In the genomic region with DNA sequence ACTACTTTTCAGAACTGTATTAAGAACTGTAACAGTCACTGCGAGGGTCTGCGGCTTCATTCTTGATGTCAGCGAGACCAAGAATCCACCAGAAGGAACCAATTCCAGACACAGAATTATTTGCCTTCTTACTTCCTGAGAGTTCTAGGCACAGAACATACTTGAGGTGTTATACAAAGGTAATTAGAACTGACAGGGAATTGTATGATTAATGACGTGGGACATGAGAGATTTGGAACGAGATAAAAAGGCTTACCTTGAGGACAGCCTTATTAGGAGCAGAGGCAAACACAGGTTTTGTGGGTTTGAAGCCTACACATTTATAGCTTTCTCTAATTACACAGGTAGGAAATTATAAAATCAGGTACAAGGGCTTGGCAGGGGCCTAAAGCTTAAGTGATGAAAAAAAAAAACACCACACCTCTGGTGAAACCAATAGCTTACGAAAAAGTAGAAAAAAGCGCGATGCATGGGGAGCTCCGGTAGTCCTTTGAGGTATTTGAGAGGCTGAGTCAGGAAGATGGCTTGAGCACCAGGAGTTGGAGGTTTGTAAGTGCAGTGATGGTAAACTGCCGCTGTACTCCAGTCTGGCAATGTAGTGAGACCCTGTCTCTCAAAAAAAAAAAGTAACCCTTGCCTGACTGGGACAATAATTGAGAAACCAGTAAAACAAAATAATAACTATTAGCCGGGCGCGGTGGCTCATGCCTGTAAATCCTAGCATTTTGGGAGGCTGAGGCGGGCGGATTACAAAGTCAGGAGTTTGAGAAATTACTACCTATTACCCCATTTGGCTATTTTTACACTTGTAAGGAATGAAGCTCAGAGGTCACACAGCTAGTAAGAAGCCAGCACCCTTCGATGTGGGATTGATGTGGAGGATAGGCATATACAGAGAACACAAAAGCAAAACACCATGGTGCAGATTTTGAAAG, we compare ENCODE assay signal across 9 cellular contexts. TPM values are rescaled to one million over a fixed set of nuclear protein-coding genes. Genes with fewer than 3 reads are reported as not detected.
A peak's percentile ranks its signal among the peaks of the same experiment; 100 is the strongest.
DNase-seq lines count a peak whose midpoint lies in the region; TF ChIP-seq lines count a peak whose summit lies in the region.
"Had no signal": no experiment of that assay in that cellular context is flagged by ENCODE, and none has a peak within 500 bp of the region (broad histone marks: within the 10 kb centered on the region; RNA-seq: fewer than 3 reads in every experiment).

No MANE protein-coding gene starts in this region.

- H3K9me3 ChIP-seq in KOPT-K1 (ENCODE audit: insufficient read depth, low read length, poor library complexity, severe bottlenecking) (no peaks in the 10 kb centered on the region), liver (ENCODE audit: control insufficient read depth in 4 of 4, low read length in 3 of 4) (peaks cover 0 to under 1% (median 0%) of the 10 kb centered on the region in 4 donors), transverse colon (no peaks in the 10 kb centered on the region)
- H3K9me3 ChIP-seq: neutrophil had no signal

- TF ChIP-seq CTCF in CD14-positive monocyte (IDR thresholded peaks at IDR 0.05) (no peak), liver (IDR thresholded peaks at IDR 0.05; ENCODE audit: low read depth, low read length, missing input control) (no peak), transverse colon (IDR thresholded peaks at IDR 0.05) (no peak)

- H3K4me3 ChIP-seq in liver (ENCODE audit: low read depth in 1 of 3, low read length in 3 of 3) (peak overlapping the region; percentile 37 to 65 (median 43)), transverse colon (peak overlapping the region; percentile 62 to 83 (median 67))

- 43% methylated on average over 16 of the region's 16 CpGs for WGBS in liver
- 45 to 62% methylated on average over 14 to 16 of the region's 16 CpGs for WGBS in transverse colon (ENCODE audit: low coverage in 1 of 2), 2 donors

- peak overlapping the region; percentile 92 to 95 for H3K4me3 Mint-ChIP-seq in CD14-positive monocyte

- peaks cover 2 to 6% (median 4%) of the 10 kb centered on the region in 7 donors for H3K9me3 Mint-ChIP-seq in CD14-positive monocyte

- DNase-seq in CD14-positive monocyte (ENCODE audit: low spot score) (no peak), amniotic epithelial cell (ENCODE audit: low read depth) (peak; percentile 59), transverse colon (no peak), NOMO-1 (lab: John Stamatoyannopoulos, UW; ENCODE audit: unreplicated experiment in 2 of 2) (no peak), dedifferentiated amniotic fluid mesenchymal stem cell (ENCODE audit: extremely low spot score) (no peak), NOMO-1 treated with dmso at 0.1 percent for 144 hours (lab: John Stamatoyannopoulos, UW; ENCODE audit: unreplicated experiment) (no peak)

- H3K4me1 ChIP-seq in liver (ENCODE audit: control insufficient read depth in 4 of 4, insufficient read depth in 4 of 4, low read length in 3 of 4) (peaks cover 2 to 26% (median 6%) of the 10 kb centered on the region in 4 donors), transverse colon (peaks cover 9 to 28% (median 20%) of the 10 kb centered on the region in 4 donors)

- in situ Hi-C loops in transverse colon (cut with MboI; ENCODE audit: low pct_ligation_motif_present in 1 of 4, low pct_unique_long_range_greater_than_20kb in 1 of 4, low sequenced_read_pairs in 3 of 4): no loop called here

- H3K27ac ChIP-seq in KOPT-K1 (ENCODE audit: low read depth, low read length, poor library complexity, severe bottlenecking) (peak overlapping the region; percentile 74), liver (ENCODE audit: low read depth in 1 of 2, low read length in 2 of 2) (peak overlapping the region; percentile 89 to 98), transverse colon (peak overlapping the region; percentile 90 to 95 (median 93))
- H3K27ac ChIP-seq: neutrophil had no signal

- H3K9ac ChIP-seq in liver (ENCODE audit: low read depth in 1 of 2, low read length in 2 of 2): peak overlapping the region; percentile 87 to 92

- no peak for TF ChIP-seq EP300 in transverse colon (IDR thresholded peaks at IDR 0.05; ENCODE audit: low read depth)

- no peaks in the 10 kb centered on the region for H3K27me3 ChIP-seq in liver (ENCODE audit: control insufficient read depth in 4 of 4, insufficient read depth in 4 of 4, low read length in 3 of 4)
- H3K27me3 ChIP-seq in transverse colon: no peaks in the 10 kb centered on the region
- H3K27me3 ChIP-seq: neutrophil had no signal

- H3K27ac Mint-ChIP-seq in CD14-positive monocyte: peak overlapping the region in 1 of 7 donors; percentile 86

- no peaks in the 10 kb centered on the region for H3K36me3 ChIP-seq in KOPT-K1 (ENCODE audit: insufficient read depth, low read length)
- H3K36me3 ChIP-seq in liver (ENCODE audit: control insufficient read depth in 4 of 4, insufficient read depth in 3 of 4, low read depth in 1 of 4, low read length in 3 of 4): peaks cover 0 to 5% (median 0%) of the 10 kb centered on the region in 4 donors
- H3K36me3 ChIP-seq in transverse colon: no peaks in the 10 kb centered on the region
- H3K36me3 ChIP-seq: neutrophil had no signal

- peaks cover under 1 to 6% of the 10 kb centered on the region in 2 donors for H3K36me3 Mint-ChIP-seq in CD14-positive monocyte

- intact Hi-C loops in CD14-positive monocyte (cut with micrococcal nuclease): no loop called here
- intact Hi-C loops in transverse colon (cut with DNase I; ENCODE audit: low total_unique reads): loop anchor here (10.0 kb wide), 1 partner anchor 53 kb away; no protein-coding TSS in a partner anchor

- H3K4me1 Mint-ChIP-seq in CD14-positive monocyte: peaks cover 22% of the 10 kb centered on the region

- no peak for TF ChIP-seq RAD21 in liver (IDR thresholded peaks at IDR 0.05)

- TF ChIP-seq POLR2A in transverse colon (IDR thresholded peaks at IDR 0.05): no peak

- peaks cover 4 to 6% (median 4%) of the 10 kb centered on the region in 3 donors for H3K27me3 Mint-ChIP-seq in CD14-positive monocyte (ENCODE audit: low read depth in 3 of 3)

TF ChIP-seq in liver, 16 proteins besides CTCF, POLR2A, EP300 and RAD21:
- no peak for TF ChIP-seq JUND (IDR thresholded peaks at IDR 0.05)
- TF ChIP-seq TAF1 (conservative IDR thresholded peaks at IDR 0.05): no peak

RNA-seq across cellular contexts. Expression of gene ACOT2, which starts 0.8 kb away (rescaled TPM):
- polyA plus RNA-seq in CD14-positive monocyte: 1 to 10 TPM; 5.2 to 6.0 TPM
- total RNA-seq in liver: 100 to 1,000 TPM in 1 of 2 donors, 10 to 100 TPM in 1; 51.2 to 189 TPM
- polyA plus RNA-seq in liver: 100 to 1,000 TPM; 145 to 157 TPM
- 10 to 100 TPM; 10.1 to 76.3 (median 53.6) TPM for total RNA-seq in transverse colon

RNA-seq across cellular contexts. Expression of gene HEATR4, which starts 9.5 kb away (rescaled TPM):
- not detected for polyA plus RNA-seq in CD14-positive monocyte
- 1 to 10 TPM in 1 of 2 donors, not detected in 1; 1.2 TPM for total RNA-seq in liver
- under 1 TPM; 0.15 to 0.74 TPM for polyA plus RNA-seq in liver
- total RNA-seq in transverse colon: under 1 TPM in 2 of 4 donors, not detected in 2; 0.41 to 0.79 TPM

RNA-seq across cellular contexts. Expression of gene ACOT4, which starts 23.5 kb away (rescaled TPM):
- polyA plus RNA-seq in CD14-positive monocyte: under 1 TPM in 1 of 2 donors, not detected in 1; 0.12 TPM
- 10 to 100 TPM in 1 of 2 donors, 1 to 10 TPM in 1; 2.5 to 12.9 TPM for total RNA-seq in liver
- polyA plus RNA-seq in liver: 10 to 100 TPM in 1 of 2 donors, 1 to 10 TPM in 1; 8.9 to 12.6 TPM
- total RNA-seq in transverse colon: 1 to 10 TPM in 2 of 4 donors, not detected in 2; 3.5 to 5.2 TPM

RNA-seq across cellular contexts. Expression of gene ACOT1, which starts 31.3 kb away (rescaled TPM):
- polyA plus RNA-seq in CD14-positive monocyte (1 to 10 TPM in 1 of 2 donors, under 1 TPM in 1; 0.51 to 1.0 TPM), liver (10 to 100 TPM; 34.9 to 42.3 TPM)
- total RNA-seq in liver (10 to 100 TPM in 1 of 2 donors, 1 to 10 TPM in 1; 2.7 to 59.6 TPM), transverse colon (10 to 100 TPM in 1 of 4 donors, 1 to 10 TPM in 2, under 1 TPM in 1; 0.40 to 10.9 (median 7.6) TPM)

RNA-seq across cellular contexts. Expression of gene ACOT6, which starts 44.1 kb away (rescaled TPM):
- polyA plus RNA-seq in CD14-positive monocyte: not detected
- 1 to 10 TPM in 1 of 2 donors, not detected in 1; 1.1 TPM for total RNA-seq in liver
- polyA plus RNA-seq in liver: 1 to 10 TPM in 1 of 2 donors, under 1 TPM in 1; 0.65 to 1.1 TPM
- total RNA-seq in transverse colon: not detected
